ENCODE assay signal across 1 cellular context in genomic region chr13:39803851-39804250, GRCh38.
TF ChIP-seq lines count a peak whose summit lies in the region.

No MANE protein-coding gene starts in this region.

TF ChIP-seq in GM23338, 12 proteins besides CTCF, POLR2A, EP300 and RAD21 (continued from another document):
- TF ChIP-seq NANOG (IDR thresholded peaks at IDR 0.05; ENCODE audit: borderline replicate concordance) (no peak), STAT1 (IDR thresholded peaks at IDR 0.05; ENCODE audit: unreplicated experiment) (no peak), REST (IDR thresholded peaks at IDR 0.05; ENCODE audit: unreplicated experiment) (no peak), ZNF114 (CRISPR knock-in tag; IDR thresholded peaks at IDR 0.05) (no peak), JUNB (IDR thresholded peaks at IDR 0.05; ENCODE audit: unreplicated experiment) (no peak), ZNF331 (CRISPR knock-in tag; IDR thresholded peaks at IDR 0.05; ENCODE audit: low read depth) (no peak), CREB1 (CRISPR knock-in tag; IDR thresholded peaks at IDR 0.05; ENCODE audit: low read depth) (no peak), EZH2 (IDR thresholded peaks at IDR 0.05; ENCODE audit: low read depth, unreplicated experiment) (no peak)
- TF ChIP-seq, protein P1, sequence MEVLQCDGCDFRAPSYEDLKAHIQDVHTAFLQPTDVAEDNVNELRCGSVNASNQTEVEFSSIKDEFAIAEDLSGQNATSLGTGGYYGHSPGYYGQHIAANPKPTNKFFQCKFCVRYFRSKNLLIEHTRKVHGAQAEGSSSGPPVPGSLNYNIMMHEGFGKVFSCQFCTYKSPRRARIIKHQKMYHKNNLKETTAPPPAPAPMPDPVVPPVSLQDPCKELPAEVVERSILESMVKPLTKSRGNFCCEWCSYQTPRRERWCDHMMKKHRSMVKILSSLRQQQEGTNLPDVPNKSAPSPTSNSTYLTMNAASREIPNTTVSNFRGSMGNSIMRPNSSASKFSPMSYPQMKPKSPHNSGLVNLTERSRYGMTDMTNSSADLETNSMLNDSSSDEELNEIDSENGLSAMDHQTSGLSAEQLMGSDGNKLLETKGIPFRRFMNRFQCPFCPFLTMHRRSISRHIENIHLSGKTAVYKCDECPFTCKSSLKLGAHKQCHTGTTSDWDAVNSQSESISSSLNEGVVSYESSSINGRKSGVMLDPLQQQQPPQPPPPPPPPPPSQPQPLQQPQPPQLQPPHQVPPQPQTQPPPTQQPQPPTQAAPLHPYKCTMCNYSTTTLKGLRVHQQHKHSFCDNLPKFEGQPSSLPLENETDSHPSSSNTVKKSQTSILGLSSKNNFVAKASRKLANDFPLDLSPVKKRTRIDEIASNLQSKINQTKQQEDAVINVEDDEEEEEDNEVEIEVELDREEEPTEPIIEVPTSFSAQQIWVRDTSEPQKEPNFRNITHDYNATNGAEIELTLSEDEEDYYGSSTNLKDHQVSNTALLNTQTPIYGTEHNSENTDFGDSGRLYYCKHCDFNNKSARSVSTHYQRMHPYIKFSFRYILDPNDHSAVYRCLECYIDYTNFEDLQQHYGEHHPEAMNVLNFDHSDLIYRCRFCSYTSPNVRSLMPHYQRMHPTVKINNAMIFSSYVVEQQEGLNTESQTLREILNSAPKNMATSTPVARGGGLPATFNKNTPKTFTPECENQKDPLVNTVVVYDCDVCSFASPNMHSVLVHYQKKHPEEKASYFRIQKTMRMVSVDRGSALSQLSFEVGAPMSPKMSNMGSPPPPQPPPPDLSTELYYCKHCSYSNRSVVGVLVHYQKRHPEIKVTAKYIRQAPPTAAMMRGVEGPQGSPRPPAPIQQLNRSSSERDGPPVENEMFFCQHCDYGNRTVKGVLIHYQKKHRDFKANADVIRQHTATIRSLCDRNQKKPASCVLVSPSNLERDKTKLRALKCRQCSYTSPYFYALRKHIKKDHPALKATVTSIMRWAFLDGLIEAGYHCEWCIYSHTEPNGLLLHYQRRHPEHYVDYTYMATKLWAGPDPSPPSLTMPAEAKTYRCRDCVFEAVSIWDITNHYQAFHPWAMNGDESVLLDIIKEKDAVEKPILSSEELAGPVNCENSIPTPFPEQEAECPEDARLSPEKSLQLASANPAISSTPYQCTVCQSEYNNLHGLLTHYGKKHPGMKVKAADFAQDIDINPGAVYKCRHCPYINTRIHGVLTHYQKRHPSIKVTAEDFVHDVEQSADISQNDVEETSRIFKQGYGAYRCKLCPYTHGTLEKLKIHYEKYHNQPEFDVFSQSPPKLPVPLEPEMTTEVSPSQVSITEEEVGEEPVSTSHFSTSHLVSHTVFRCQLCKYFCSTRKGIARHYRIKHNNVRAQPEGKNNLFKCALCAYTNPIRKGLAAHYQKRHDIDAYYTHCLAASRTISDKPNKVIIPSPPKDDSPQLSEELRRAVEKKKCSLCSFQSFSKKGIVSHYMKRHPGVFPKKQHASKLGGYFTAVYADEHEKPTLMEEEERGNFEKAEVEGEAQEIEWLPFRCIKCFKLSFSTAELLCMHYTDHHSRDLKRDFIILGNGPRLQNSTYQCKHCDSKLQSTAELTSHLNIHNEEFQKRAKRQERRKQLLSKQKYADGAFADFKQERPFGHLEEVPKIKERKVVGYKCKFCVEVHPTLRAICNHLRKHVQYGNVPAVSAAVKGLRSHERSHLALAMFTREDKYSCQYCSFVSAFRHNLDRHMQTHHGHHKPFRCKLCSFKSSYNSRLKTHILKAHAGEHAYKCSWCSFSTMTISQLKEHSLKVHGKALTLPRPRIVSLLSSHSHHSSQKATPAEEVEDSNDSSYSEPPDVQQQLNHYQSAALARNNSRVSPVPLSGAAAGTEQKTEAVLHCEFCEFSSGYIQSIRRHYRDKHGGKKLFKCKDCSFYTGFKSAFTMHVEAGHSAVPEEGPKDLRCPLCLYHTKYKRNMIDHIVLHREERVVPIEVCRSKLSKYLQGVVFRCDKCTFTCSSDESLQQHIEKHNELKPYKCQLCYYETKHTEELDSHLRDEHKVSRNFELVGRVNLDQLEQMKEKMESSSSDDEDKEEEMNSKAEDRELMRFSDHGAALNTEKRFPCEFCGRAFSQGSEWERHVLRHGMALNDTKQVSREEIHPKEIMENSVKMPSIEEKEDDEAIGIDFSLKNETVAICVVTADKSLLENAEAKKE (CRISPR knock-in tag; IDR thresholded peaks at IDR 0.05): no peak; the same call in 1 of the 2 replicates
